In the genomic region with DNA sequence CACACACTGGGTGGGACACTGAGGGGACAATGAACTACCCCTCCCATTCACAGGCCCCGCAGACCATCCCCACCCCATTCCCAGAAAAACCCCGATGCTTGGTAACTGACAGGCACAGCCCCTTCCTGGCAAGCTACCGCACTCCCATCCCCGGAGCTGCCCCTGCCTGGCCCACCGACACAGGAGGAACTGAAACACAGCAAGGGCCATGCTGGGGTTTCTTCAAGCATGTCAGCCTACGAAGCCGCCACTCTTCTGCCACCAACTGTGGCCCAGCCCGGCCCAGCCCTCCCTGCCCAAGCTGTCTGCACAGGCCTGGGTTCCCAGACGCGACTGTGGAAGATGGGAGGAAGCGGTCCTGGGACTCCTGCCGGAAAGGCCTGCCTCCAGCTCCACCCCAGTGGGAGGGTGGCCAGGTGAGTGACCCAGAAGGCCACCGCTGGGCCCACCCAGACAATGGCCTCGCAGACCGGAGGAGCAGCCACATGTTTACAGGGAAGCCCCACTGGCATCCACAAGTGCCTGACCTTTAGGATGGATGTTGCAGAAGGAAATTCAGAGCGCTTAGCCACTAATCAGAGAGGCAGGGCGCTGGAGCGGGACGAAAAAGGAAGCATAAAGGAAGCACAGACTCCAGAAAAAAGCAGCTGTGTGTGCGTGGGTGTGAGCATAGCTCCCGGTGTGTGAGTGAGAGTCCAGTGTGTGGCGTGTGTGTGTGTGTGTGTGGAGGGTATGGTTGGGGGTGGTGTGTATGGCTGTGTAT, we compare ENCODE assay signal across 8 cellular contexts. TPM values are rescaled to one million over a fixed set of nuclear protein-coding genes. Genes with fewer than 3 reads are reported as not detected.
DNase-seq lines count a peak whose midpoint lies in the region; ATAC-seq and TF ChIP-seq lines count a peak whose summit lies in the region.

No MANE protein-coding gene starts in this region.

- intact Hi-C loops in activated naive CD4-positive, alpha-beta T cell treated with anti-CD3 and anti-CD28 coated beads for 36 hours (cut with micrococcal nuclease): loop anchor here (5.0 kb wide), 1 partner anchor 1341 kb away; a partner anchor contains a TSS
- intact Hi-C loops in posterior vena cava (cut with DNase I): no loop called here

- CTCF ChIA-PET in activated naive CD4-positive, alpha-beta T cell treated with anti-CD3 and anti-CD28 coated beads for 36 hours (lab: Charles Lee): interaction anchor here (0.5 to 1.1 kb wide), 4 partner anchors 17 to 288 kb away, joined by 3 to 4 read pairs (median 3); no protein-coding TSS in a partner anchor

- H3K36me3 Mint-ChIP-seq in activated naive CD4-positive, alpha-beta T cell treated with anti-CD3 and anti-CD28 coated beads for 36 hours (ENCODE audit: low read depth): peaks cover 16% of the 10 kb centered on the region

- H3K9me3 Mint-ChIP-seq in activated naive CD4-positive, alpha-beta T cell treated with anti-CD3 and anti-CD28 coated beads for 36 hours: no peaks in the 10 kb centered on the region

- no peaks in the 10 kb centered on the region for H3K27me3 Mint-ChIP-seq in activated naive CD4-positive, alpha-beta T cell treated with anti-CD3 and anti-CD28 coated beads for 36 hours (ENCODE audit: low read depth)

- no peaks in the 10 kb centered on the region for H3K4me1 ChIP-seq in foreskin keratinocyte

- no peak for ATAC-seq in foreskin keratinocyte

- DNase-seq in activated naive CD4-positive, alpha-beta T cell treated with anti-CD3 and anti-CD28 coated beads for 36 hours: peak; percentile 49
- DNase-seq in activated naive CD4-positive, alpha-beta T cell treated with anti-CD3 and anti-CD28 coated beads, Interleukin-2, amount 50 U/mL, for 16 hours: no peak
- DNase-seq in NOMO-1 treated with dmso at 0.1 percent for 144 hours (lab: John Stamatoyannopoulos, UW; ENCODE audit: unreplicated experiment) (peak; percentile 38), dermis blood vessel endothelial cell (peak; percentile 75), posterior vena cava (ENCODE audit: low spot score) (peak; percentile 84), GM19240 (ENCODE audit: insufficient read length, low spot score) (no peak), foreskin keratinocyte (no peak), DMS153 treated with DMSO at 0.1 percent for 48 hours (lab: John Stamatoyannopoulos, UW; ENCODE audit: unreplicated experiment) (no peak)

- peak overlapping the region; percentile 93 for H3K4me3 Mint-ChIP-seq in activated naive CD4-positive, alpha-beta T cell treated with anti-CD3 and anti-CD28 coated beads for 36 hours

- peak overlapping the region; percentile 98 for H3K27ac Mint-ChIP-seq in activated naive CD4-positive, alpha-beta T cell treated with anti-CD3 and anti-CD28 coated beads for 36 hours

- H3K4me1 Mint-ChIP-seq in activated naive CD4-positive, alpha-beta T cell treated with anti-CD3 and anti-CD28 coated beads for 36 hours (ENCODE audit: low read depth): peaks cover 72% of the 10 kb centered on the region

- H3K27me3 ChIP-seq in foreskin keratinocyte: peaks cover 42% of the 10 kb centered on the region

- TF ChIP-seq CTCF in foreskin keratinocyte (conservative IDR thresholded peaks at IDR 0.05): no peak

- H3K27ac ChIP-seq in foreskin keratinocyte: no peak overlapping the region

RNA-seq across cellular contexts. Expression of a gene that starts 10.2 kb away (rescaled TPM):
- 10 to 100 TPM; 26.7 to 27.9 TPM for total RNA-seq in activated naive CD4-positive, alpha-beta T cell treated with anti-CD3 and anti-CD28 coated beads for 36 hours
- total RNA-seq in dermis blood vessel endothelial cell (120 and 171 TPM in 2 replicates), posterior vena cava (10 to 100 TPM; 25.8 to 68.9 TPM), foreskin keratinocyte (not detected in 2 replicates)
- polyA plus RNA-seq in foreskin keratinocyte: not detected in 2 replicates

Comparison
In these comparisons a context has a peak if more than half of its experiments do, and no peak if none do; other contexts are left out.
1. DNase-seq: peak in activated naive CD4-positive, alpha-beta T cell treated with anti-CD3 and anti-CD28 coated beads for 36 hours (single experiment), NOMO-1 treated with dmso at 0.1 percent for 144 hours (single experiment), dermis blood vessel endothelial cell (single experiment) and posterior vena cava (single experiment); none in activated naive CD4-positive, alpha-beta T cell treated with anti-CD3 and anti-CD28 coated beads, Interleukin-2, amount 50 U/mL, for 16 hours (single experiment), GM19240 (single experiment), foreskin keratinocyte (0 of 2) and DMS153 treated with DMSO at 0.1 percent for 48 hours (single experiment).
2. RNA of a gene that starts 10.2 kb away (total RNA-seq): 120 to 171 TPM in dermis blood vessel endothelial cell, 25.8 to 68.9 TPM in posterior vena cava and 26.7 to 27.9 TPM in activated naive CD4-positive, alpha-beta T cell treated with anti-CD3 and anti-CD28 coated beads for 36 hours; not detected in foreskin keratinocyte; every median in the first group is over 10 times any median in the second.